ENCODE assay signal across 9 cellular contexts in the genomic region with DNA sequence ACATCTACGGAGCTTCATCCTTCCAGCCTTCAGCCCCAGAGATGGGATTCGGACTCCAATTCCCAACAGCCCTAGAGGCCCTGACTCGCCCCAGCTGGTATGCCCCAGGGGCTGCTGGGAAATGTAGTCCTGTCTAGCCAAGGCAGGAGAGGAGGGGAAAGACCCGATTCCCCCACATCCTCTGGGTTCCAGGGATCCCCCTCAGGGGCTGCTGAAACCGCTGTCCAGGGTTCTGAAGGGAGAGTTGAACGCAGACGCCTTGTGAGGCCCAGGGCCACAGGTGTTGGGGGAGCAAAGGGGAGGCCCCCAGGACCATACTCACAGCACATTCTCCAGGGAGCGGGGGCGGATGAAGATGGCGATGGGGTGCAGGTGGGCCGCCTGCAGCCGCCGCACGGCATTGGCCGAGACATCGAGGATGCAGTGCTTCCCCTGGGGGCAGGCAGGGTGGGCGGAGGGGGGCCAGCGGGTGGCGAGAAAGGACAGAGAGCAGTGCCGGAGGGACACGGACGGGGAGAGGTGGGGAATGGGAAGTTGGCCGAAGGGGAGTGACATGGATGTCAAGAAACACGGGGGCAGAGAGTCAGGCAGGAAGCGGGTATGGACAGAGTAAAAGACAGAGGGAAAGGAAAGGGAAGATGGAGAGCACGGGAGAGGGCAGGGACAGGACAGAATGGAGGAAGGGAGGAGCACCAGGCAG. TPM values are rescaled to one million over a fixed set of nuclear protein-coding genes. Genes with fewer than 3 reads are reported as not detected.
DNase-seq lines count a peak whose midpoint lies in the region; ATAC-seq and TF ChIP-seq lines count a peak whose summit lies in the region.
"Had no signal": no experiment of that assay in that cellular context is flagged by ENCODE, and none has a peak within 500 bp of the region (broad histone marks: within the 10 kb centered on the region; RNA-seq: fewer than 3 reads in every experiment).

No MANE protein-coding gene starts in this region.

- peak; percentile 36 to 52 for DNase-seq in SHP77 (lab: John Stamatoyannopoulos, UW)
- no peak for DNase-seq in SHP77 treated with DMSO at 0.1 percent for 48 hours (lab: John Stamatoyannopoulos, UW)
- DNase-seq in NCI-H82 (lab: John Stamatoyannopoulos, UW) = peak; percentile 87
- DNase-seq in endodermal cell = peak; percentile 97
- peak; percentile 45 to 96 (median 74) for DNase-seq in posterior cingulate gyrus
- DNase-seq in stimulated activated effector memory CD8-positive, alpha-beta T cell treated with anti-CD3 and anti-CD28 coated beads, Interleukin-12 subunit alpha, Interleukin-12 subunit beta, amount 100 ng/mL, for 72 hours (ENCODE audit: low spot score in 2 of 2) = no peak
- DNase-seq in activated T-helper 2 cell treated with anti-CD3 and anti-CD28 coated beads, Interferon-gamma antibody, Interleukin-2, Interleukin-4, amounts not matched to agents 10 μg/mL and 5 μg/mL and 100 μg/mL, durations not matched to agents 14 hours and 24 hours and 36 hours (ENCODE audit: low spot score) = no peak

- H3K4me3 ChIP-seq in endodermal cell (ENCODE audit: low read length) = no peak overlapping the region
- H3K4me3 ChIP-seq: BLaER1 had no signal

- no peaks in the 10 kb centered on the region for H3K4me1 Mint-ChIP-seq in endodermal cell
- H3K4me1 Mint-ChIP-seq in stimulated activated effector memory CD8-positive, alpha-beta T cell treated with anti-CD3 and anti-CD28 coated beads, Interleukin-12 subunit alpha, Interleukin-12 subunit beta, amount 100 ng/mL, for 72 hours = peaks cover 11% of the 10 kb centered on the region
- no peaks in the 10 kb centered on the region for H3K4me1 Mint-ChIP-seq in activated T-helper 2 cell treated with anti-CD3 and anti-CD28 coated beads, Interferon-gamma antibody, Interleukin-2, Interleukin-4, amounts not matched to agents 10 μg/mL and 5 μg/mL and 100 μg/mL, durations not matched to agents 14 hours and 24 hours and 36 hours (ENCODE audit: low read depth)

- H3K9me3 Mint-ChIP-seq in endodermal cell = no peaks in the 10 kb centered on the region
- H3K9me3 Mint-ChIP-seq in stimulated activated effector memory CD8-positive, alpha-beta T cell treated with anti-CD3 and anti-CD28 coated beads, Interleukin-12 subunit alpha, Interleukin-12 subunit beta, amount 100 ng/mL, for 72 hours = no peaks in the 10 kb centered on the region
- no peaks in the 10 kb centered on the region for H3K9me3 Mint-ChIP-seq in activated T-helper 2 cell treated with anti-CD3 and anti-CD28 coated beads, Interferon-gamma antibody, Interleukin-2, Interleukin-4, amounts not matched to agents 10 μg/mL and 5 μg/mL and 100 μg/mL, durations not matched to agents 14 hours and 24 hours and 36 hours

- 86 to 88% methylated on average over 22 to 26 of the region's 26 CpGs for WGBS in endodermal cell (ENCODE audit: insufficient coverage in 1 of 2, insufficient read length in 1 of 2), 2 experiments

- peaks cover 36% of the 10 kb centered on the region for H3K36me3 Mint-ChIP-seq in endodermal cell (ENCODE audit: low read depth)
- no peaks in the 10 kb centered on the region for H3K36me3 Mint-ChIP-seq in stimulated activated effector memory CD8-positive, alpha-beta T cell treated with anti-CD3 and anti-CD28 coated beads, Interleukin-12 subunit alpha, Interleukin-12 subunit beta, amount 100 ng/mL, for 72 hours
- H3K36me3 Mint-ChIP-seq in activated T-helper 2 cell treated with anti-CD3 and anti-CD28 coated beads, Interferon-gamma antibody, Interleukin-2, Interleukin-4, amounts not matched to agents 10 μg/mL and 5 μg/mL and 100 μg/mL, durations not matched to agents 14 hours and 24 hours and 36 hours (ENCODE audit: low read depth) = no peaks in the 10 kb centered on the region

- no peak for ATAC-seq in stimulated activated effector memory CD8-positive, alpha-beta T cell treated with anti-CD3 and anti-CD28 coated beads, Interleukin-12 subunit alpha, Interleukin-12 subunit beta, amount 100 ng/mL, for 72 hours
- ATAC-seq in GM21717 (IDR thresholded peaks at IDR 0.05; ENCODE audit: unreplicated experiment) = no peak

- no peak overlapping the region for H3K27ac Mint-ChIP-seq in endodermal cell
- no peak overlapping the region for H3K27ac Mint-ChIP-seq in stimulated activated effector memory CD8-positive, alpha-beta T cell treated with anti-CD3 and anti-CD28 coated beads, Interleukin-12 subunit alpha, Interleukin-12 subunit beta, amount 100 ng/mL, for 72 hours
- no peak overlapping the region for H3K27ac Mint-ChIP-seq in activated T-helper 2 cell treated with anti-CD3 and anti-CD28 coated beads, Interferon-gamma antibody, Interleukin-2, Interleukin-4, amounts not matched to agents 10 μg/mL and 5 μg/mL and 100 μg/mL, durations not matched to agents 14 hours and 24 hours and 36 hours

- H3K4me3 Mint-ChIP-seq in endodermal cell = no peak overlapping the region
- H3K4me3 Mint-ChIP-seq in stimulated activated effector memory CD8-positive, alpha-beta T cell treated with anti-CD3 and anti-CD28 coated beads, Interleukin-12 subunit alpha, Interleukin-12 subunit beta, amount 100 ng/mL, for 72 hours = no peak overlapping the region
- no peak overlapping the region for H3K4me3 Mint-ChIP-seq in activated T-helper 2 cell treated with anti-CD3 and anti-CD28 coated beads, Interferon-gamma antibody, Interleukin-2, Interleukin-4, amounts not matched to agents 10 μg/mL and 5 μg/mL and 100 μg/mL, durations not matched to agents 14 hours and 24 hours and 36 hours (ENCODE audit: low read depth)

- TF ChIP-seq CTCF in endodermal cell (conservative IDR thresholded peaks at IDR 0.05) = no peak

- H3K27me3 ChIP-seq in endodermal cell (ENCODE audit: control insufficient read depth, insufficient read depth, low read length, poor library complexity, severe bottlenecking) = no peaks in the 10 kb centered on the region
- H3K27me3 ChIP-seq: BLaER1 had no signal

- H3K27me3 Mint-ChIP-seq in endodermal cell (ENCODE audit: insufficient read depth) = no peaks in the 10 kb centered on the region
- H3K27me3 Mint-ChIP-seq in activated T-helper 2 cell treated with anti-CD3 and anti-CD28 coated beads, Interferon-gamma antibody, Interleukin-2, Interleukin-4, amounts not matched to agents 10 μg/mL and 5 μg/mL and 100 μg/mL, durations not matched to agents 14 hours and 24 hours and 36 hours (ENCODE audit: low read depth) = no peaks in the 10 kb centered on the region

- no peaks in the 10 kb centered on the region for H3K9me3 ChIP-seq in endodermal cell (ENCODE audit: control insufficient read depth, low read length)
- H3K9me3 ChIP-seq: BLaER1 had no signal

- H3K27ac ChIP-seq in endodermal cell (ENCODE audit: low read depth, low read length) = peak overlapping the region; percentile 38
- H3K27ac ChIP-seq: BLaER1 had no signal

- intact Hi-C loops in posterior cingulate gyrus (cut with DNase I) = no loop called here
- intact Hi-C loops in activated T-helper 2 cell treated with anti-CD3 and anti-CD28 coated beads, Interferon-gamma antibody, Interleukin-2, Interleukin-4, amounts not matched to agents 10 μg/mL and 5 μg/mL and 100 μg/mL, durations not matched to agents 14 hours and 24 hours and 36 hours (cut with micrococcal nuclease) = no loop called here

- peaks cover 13% of the 10 kb centered on the region for H3K36me3 ChIP-seq in endodermal cell (ENCODE audit: control insufficient read depth, insufficient read depth, low read length)

- no peak overlapping the region for H3K9ac ChIP-seq in endodermal cell (ENCODE audit: extremely low read depth, low read length, poor library complexity, severe bottlenecking)
- H3K9ac ChIP-seq: BLaER1 had no signal

- H3K4me1 ChIP-seq in endodermal cell (ENCODE audit: control insufficient read depth, insufficient read depth, low read length) = peaks cover 2% of the 10 kb centered on the region

RNA-seq across cellular contexts. Expression of a gene that starts 12.6 kb away (rescaled TPM):
- 10 to 100 TPM in 1 of 2 donors, 1 to 10 TPM in 1; 6.8 to 14.2 TPM for total RNA-seq in endodermal cell
- 16.5 TPM for polyA plus RNA-seq in endodermal cell (2013, experiment 1 of 2)
- 17.6 TPM for polyA plus RNA-seq in endodermal cell (2013, experiment 2 of 2)
- 1.7 and 1.8 TPM in 2 replicates for total RNA-seq in activated T-helper 2 cell treated with anti-CD3 and anti-CD28 coated beads, Interferon-gamma antibody, Interleukin-2, Interleukin-4, amounts not matched to agents 10 μg/mL and 5 μg/mL and 100 μg/mL, durations not matched to agents 14 hours and 24 hours and 36 hours

RNA-seq across cellular contexts. Expression of a gene that starts 27.9 kb away (rescaled TPM):
- total RNA-seq in endodermal cell = 10 to 100 TPM; 35.1 to 68.5 TPM
- 76.0 TPM for polyA plus RNA-seq in endodermal cell (2013, experiment 1 of 2)
- polyA plus RNA-seq in endodermal cell (2013, experiment 2 of 2) = 59.6 TPM
- total RNA-seq in activated T-helper 2 cell treated with anti-CD3 and anti-CD28 coated beads, Interferon-gamma antibody, Interleukin-2, Interleukin-4, amounts not matched to agents 10 μg/mL and 5 μg/mL and 100 μg/mL, durations not matched to agents 14 hours and 24 hours and 36 hours = 10.5 and 10.6 TPM in 2 replicates

RNA-seq across cellular contexts. Expression of a gene that starts 28.0 kb away (rescaled TPM):
- total RNA-seq in endodermal cell = 100 to 1,000 TPM; 337 to 459 TPM
- 272 TPM for polyA plus RNA-seq in endodermal cell (2013, experiment 1 of 2)
- 222 TPM for polyA plus RNA-seq in endodermal cell (2013, experiment 2 of 2)
- 492 and 503 TPM in 2 replicates for total RNA-seq in activated T-helper 2 cell treated with anti-CD3 and anti-CD28 coated beads, Interferon-gamma antibody, Interleukin-2, Interleukin-4, amounts not matched to agents 10 μg/mL and 5 μg/mL and 100 μg/mL, durations not matched to agents 14 hours and 24 hours and 36 hours

RNA-seq across cellular contexts. Expression of a gene that starts 42.6 kb away (rescaled TPM):
- total RNA-seq in endodermal cell = 100 to 1,000 TPM in 1 of 2 donors, 10 to 100 TPM in 1; 98.2 to 116 TPM
- polyA plus RNA-seq in endodermal cell (2013, experiment 1 of 2) = 77.0 TPM
- 76.3 TPM for polyA plus RNA-seq in endodermal cell (2013, experiment 2 of 2)
- total RNA-seq in activated T-helper 2 cell treated with anti-CD3 and anti-CD28 coated beads, Interferon-gamma antibody, Interleukin-2, Interleukin-4, amounts not matched to agents 10 μg/mL and 5 μg/mL and 100 μg/mL, durations not matched to agents 14 hours and 24 hours and 36 hours = 69.7 and 73.1 TPM in 2 replicates

RNA-seq across cellular contexts. Expression of a gene that starts 47.5 kb away (rescaled TPM):
- total RNA-seq in endodermal cell = 10 to 100 TPM; 67.3 to 71.6 TPM
- polyA plus RNA-seq in endodermal cell (2013, experiment 1 of 2) = 59.3 TPM
- 53.4 TPM for polyA plus RNA-seq in endodermal cell (2013, experiment 2 of 2)
- 43.4 and 47.8 TPM in 2 replicates for total RNA-seq in activated T-helper 2 cell treated with anti-CD3 and anti-CD28 coated beads, Interferon-gamma antibody, Interleukin-2, Interleukin-4, amounts not matched to agents 10 μg/mL and 5 μg/mL and 100 μg/mL, durations not matched to agents 14 hours and 24 hours and 36 hours

Comparison
In these comparisons a context has a peak if more than half of its experiments do, and no peak if none do; other contexts are left out.
1. DNase-seq: peak in SHP77 (2 of 2), NCI-H82 (single experiment), endodermal cell (single experiment) and posterior cingulate gyrus (10 of 10); none in SHP77 treated with DMSO at 0.1 percent for 48 hours (single experiment), stimulated activated effector memory CD8-positive, alpha-beta T cell treated with anti-CD3 and anti-CD28 coated beads, Interleukin-12 subunit alpha, Interleukin-12 subunit beta, amount 100 ng/mL, for 72 hours (0 of 2) and activated T-helper 2 cell treated with anti-CD3 and anti-CD28 coated beads, Interferon-gamma antibody, Interleukin-2, Interleukin-4, amounts not matched to agents 10 μg/mL and 5 μg/mL and 100 μg/mL, durations not matched to agents 14 hours and 24 hours and 36 hours (single experiment).